20 cellular contexts compared by ENCODE assay signal in genomic region chr10:121500591-121501341, GRCh38.
"Had no signal": no experiment of that assay in that cellular context is flagged by ENCODE, and none has a peak within 500 bp of the region (broad histone marks: within the 10 kb centered on the region; RNA-seq: fewer than 3 reads in every experiment).

No MANE protein-coding gene starts in this region.

- H3K4me3 ChIP-seq: body of pancreas, gastrocnemius medialis, mucosa of descending colon, pancreas, sigmoid colon, spleen, thyroid gland had no signal

- H3K9me3 ChIP-seq: body of pancreas, gastrocnemius medialis, mucosa of descending colon, neutrophil, pancreas, sigmoid colon, spleen, thyroid gland had no signal

- H3K4me3 Mint-ChIP-seq: activated CD4-positive, alpha-beta memory T cell treated with anti-CD3 and anti-CD28 coated beads for 36 hours; activated CD4-positive, alpha-beta T cell treated with anti-CD3 and anti-CD28 coated beads for 36 hours; activated naive CD8-positive, alpha-beta T cell treated with anti-CD3 and anti-CD28 coated beads, Interleukin-2, amount 10 ng/mL, durations not matched to agents 7 days and 5 days; memory B cell; naive thymus-derived CD4-positive, alpha-beta T cell; stimulated activated naive B cell treated with anti-CD40 and anti-IgM and Interleukin-4, amounts not matched to agents 10 μg/mL and 1 μg/mL and 100 μg/mL, for 72 hours; T-helper 17 cell had no signal

- DNase-seq: activated CD4-positive, alpha-beta memory T cell treated with anti-CD3 and anti-CD28 coated beads for 36 hours; activated CD4-positive, alpha-beta T cell treated with anti-CD3 and anti-CD28 coated beads for 36 hours; activated naive CD4-positive, alpha-beta T cell; activated naive CD8-positive, alpha-beta T cell treated with anti-CD3 and anti-CD28 coated beads, Interleukin-2, amount 10 ng/mL, durations not matched to agents 7 days and 5 days; activated T-cell treated with anti-CD3 and anti-CD28 coated beads for 4 hours; amygdala; body of pancreas; gastrocnemius medialis; head of caudate nucleus; mucosa of descending colon; naive thymus-derived CD4-positive, alpha-beta T cell; pancreas; sigmoid colon; spleen; stimulated activated naive B cell treated with anti-CD40 and anti-IgM and Interleukin-4, amounts not matched to agents 10 μg/mL and 1 μg/mL and 100 μg/mL, for 72 hours; T-helper 17 cell; thyroid gland had no signal

- H3K4me1 ChIP-seq: gastrocnemius medialis, pancreas, spleen had no signal

- H3K36me3 Mint-ChIP-seq: activated CD4-positive, alpha-beta memory T cell treated with anti-CD3 and anti-CD28 coated beads for 36 hours; activated naive CD8-positive, alpha-beta T cell treated with anti-CD3 and anti-CD28 coated beads, Interleukin-2, amount 10 ng/mL, durations not matched to agents 7 days and 5 days; memory B cell; naive thymus-derived CD4-positive, alpha-beta T cell; stimulated activated naive B cell treated with anti-CD40 and anti-IgM and Interleukin-4, amounts not matched to agents 10 μg/mL and 1 μg/mL and 100 μg/mL, for 72 hours had no signal

- H3K27ac ChIP-seq: gastrocnemius medialis, neutrophil, pancreas, spleen, thyroid gland, VCaP had no signal

- H3K36me3 ChIP-seq: gastrocnemius medialis, neutrophil, pancreas, spleen, thyroid gland had no signal

- H3K27me3 ChIP-seq: body of pancreas, neutrophil, pancreas, sigmoid colon, spleen, thyroid gland had no signal

- H3K27ac Mint-ChIP-seq: activated CD4-positive, alpha-beta memory T cell treated with anti-CD3 and anti-CD28 coated beads for 36 hours; activated CD4-positive, alpha-beta T cell treated with anti-CD3 and anti-CD28 coated beads for 36 hours; activated naive CD8-positive, alpha-beta T cell treated with anti-CD3 and anti-CD28 coated beads, Interleukin-2, amount 10 ng/mL, durations not matched to agents 7 days and 5 days; memory B cell; naive thymus-derived CD4-positive, alpha-beta T cell; stimulated activated naive B cell treated with anti-CD40 and anti-IgM and Interleukin-4, amounts not matched to agents 10 μg/mL and 1 μg/mL and 100 μg/mL, for 72 hours; T-helper 17 cell had no signal

- H3K4me1 Mint-ChIP-seq: activated CD4-positive, alpha-beta T cell treated with anti-CD3 and anti-CD28 coated beads for 36 hours; activated naive CD8-positive, alpha-beta T cell treated with anti-CD3 and anti-CD28 coated beads, Interleukin-2, amount 10 ng/mL, durations not matched to agents 7 days and 5 days; memory B cell; naive thymus-derived CD4-positive, alpha-beta T cell; stimulated activated naive B cell treated with anti-CD40 and anti-IgM and Interleukin-4, amounts not matched to agents 10 μg/mL and 1 μg/mL and 100 μg/mL, for 72 hours; T-helper 17 cell had no signal

- H3K27me3 Mint-ChIP-seq: activated CD4-positive, alpha-beta memory T cell treated with anti-CD3 and anti-CD28 coated beads for 36 hours; activated naive CD8-positive, alpha-beta T cell treated with anti-CD3 and anti-CD28 coated beads, Interleukin-2, amount 10 ng/mL, durations not matched to agents 7 days and 5 days; memory B cell; naive thymus-derived CD4-positive, alpha-beta T cell; stimulated activated naive B cell treated with anti-CD40 and anti-IgM and Interleukin-4, amounts not matched to agents 10 μg/mL and 1 μg/mL and 100 μg/mL, for 72 hours; T-helper 17 cell had no signal

- H3K9me3 Mint-ChIP-seq: activated CD4-positive, alpha-beta memory T cell treated with anti-CD3 and anti-CD28 coated beads for 36 hours; memory B cell; stimulated activated naive B cell treated with anti-CD40 and anti-IgM and Interleukin-4, amounts not matched to agents 10 μg/mL and 1 μg/mL and 100 μg/mL, for 72 hours had no signal
